ENCODE assay signal across 11 cellular contexts in genomic region chr6:63066053-63066704, GRCh38.
DNase-seq lines count a peak whose midpoint lies in the region; ATAC-seq and TF ChIP-seq lines count a peak whose summit lies in the region.
"Had no signal": no experiment of that assay in that cellular context is flagged by ENCODE, and none has a peak within 500 bp of the region (broad histone marks: within the 10 kb centered on the region; RNA-seq: fewer than 3 reads in every experiment).

No MANE protein-coding gene starts in this region.

- H3K4me1 Mint-ChIP-seq in glutamatergic neuron (ENCODE audit: low read depth, unreplicated experiment), result no peaks in the 10 kb centered on the region

- no peaks in the 10 kb centered on the region for H3K36me3 Mint-ChIP-seq in glutamatergic neuron (ENCODE audit: unreplicated experiment)

- peaks cover 5% of the 10 kb centered on the region for H3K9me3 Mint-ChIP-seq in glutamatergic neuron (ENCODE audit: unreplicated experiment)

- peak; percentile 34 for TF ChIP-seq CTCF in GM12865 (IDR thresholded peaks at IDR 0.05; ENCODE audit: insufficient read depth, low read depth, low read length, missing control alignments)
- peak; percentile 43 for TF ChIP-seq CTCF in glutamatergic neuron (IDR thresholded peaks at IDR 0.05; ENCODE audit: partially characterized antibody, unreplicated experiment)

- ATAC-seq in GM21619 (IDR thresholded peaks at IDR 0.05; ENCODE audit: unreplicated experiment), result peak; percentile 80
- ATAC-seq in activated CD4-positive, CD25-positive, alpha-beta regulatory T cell treated with anti-CD3 and anti-CD28 coated beads, Interleukin-2, amount 50 U/mL, for 24 hours, result no peak

- DNase-seq in GM12865 (ENCODE audit: low read depth), result peak; percentile 54
- DNase-seq in Jurkat, Clone E6-1 (ENCODE audit: low read depth, low spot score), result peak; percentile 27
- DNase-seq in glutamatergic neuron, result no peak
- DNase-seq in cardiac septum (ENCODE audit: low spot score), result no peak
- no peak for DNase-seq in activated naive CD4-positive, alpha-beta T cell treated with anti-CD3 and anti-CD28 coated beads, Interleukin-2, amount 50 U/mL, for 16 hours
- DNase-seq in NCI-H510A treated with DMSO at 0.1 percent for 48 hours (lab: John Stamatoyannopoulos, UW), result no peak
- DNase-seq: NCI-H1930, tibial artery had no signal

- no peak overlapping the region for H3K4me3 Mint-ChIP-seq in glutamatergic neuron (ENCODE audit: unreplicated experiment)

- intact Hi-C loops in cardiac septum (cut with DNase I), result no loop called here

- H3K27me3 Mint-ChIP-seq in glutamatergic neuron (ENCODE audit: unreplicated experiment), result no peaks in the 10 kb centered on the region

- no peak overlapping the region for H3K27ac Mint-ChIP-seq in glutamatergic neuron (ENCODE audit: unreplicated experiment)

- H3K4me3 ChIP-seq in GM12865 (ENCODE audit: low read depth, low read length), result no peak overlapping the region
- H3K4me3 ChIP-seq in Jurkat, Clone E6-1 (ENCODE audit: low read length), result no peak overlapping the region
- H3K4me3 ChIP-seq: right atrium auricular region, tibial artery had no signal

Comparison
In these comparisons a context has a peak if more than half of its experiments do, and no peak if none do; other contexts are left out.
1. DNase-seq: peak in GM12865 (single experiment) and Jurkat, Clone E6-1 (single experiment); none in glutamatergic neuron (single experiment), cardiac septum (single experiment), activated naive CD4-positive, alpha-beta T cell treated with anti-CD3 and anti-CD28 coated beads, Interleukin-2, amount 50 U/mL, for 16 hours (single experiment) and NCI-H510A treated with DMSO at 0.1 percent for 48 hours (single experiment).